ENCODE assay signal across 15 cellular contexts in the genomic region with DNA sequence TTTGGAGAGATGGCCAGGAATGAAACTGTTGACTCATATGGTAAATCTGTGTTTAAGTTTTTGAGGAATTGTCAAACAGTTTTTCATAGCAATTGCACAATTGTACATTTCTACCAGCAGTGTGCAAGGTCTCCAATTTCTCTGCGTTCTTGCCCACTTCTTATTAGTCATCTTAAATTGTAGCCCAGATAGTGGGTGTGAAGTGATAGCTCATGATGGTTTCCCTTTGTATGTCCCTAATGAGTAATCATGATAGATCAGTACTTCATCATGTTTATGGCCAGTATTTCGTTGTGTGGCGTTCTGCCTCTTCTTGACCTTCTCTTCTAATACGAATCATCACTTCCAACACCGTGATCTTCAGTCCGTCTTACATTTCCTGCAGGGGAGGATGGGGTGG.
A peak's percentile ranks its signal among the peaks of the same experiment; 100 is the strongest.
DNase-seq lines count a peak whose midpoint lies in the region; ATAC-seq and TF ChIP-seq lines count a peak whose summit lies in the region.
"Had no signal": no experiment of that assay in that cellular context is flagged by ENCODE, and none has a peak within 500 bp of the region (broad histone marks: within the 10 kb centered on the region; RNA-seq: fewer than 3 reads in every experiment).

No MANE protein-coding gene starts in this region.

- DNase-seq in MCF 10A (ENCODE audit: unreplicated experiment) (peak; percentile 85), breast epithelium (ENCODE audit: low spot score in 2 of 2) (no peak), amniotic epithelial cell (ENCODE audit: low read depth) (peak; percentile 93), fibroblast of villous mesenchyme (ENCODE audit: low read depth) (peak; percentile 95), stromal cell of bone marrow (ENCODE audit: low read depth) (peak; percentile 82), cerebellar nuclear complex (lab: John Stamatoyannopoulos, UW) (no peak)
- DNase-seq in stimulated activated CD4-positive, alpha-beta T cell treated with anti-CD3 and anti-CD28 coated beads, Interleukin-12 subunit alpha, Interleukin-12 subunit beta, amount 100 ng/mL, for 4 hours, result no peak
- DNase-seq: activated gamma-delta T cell treated with Interleukin-2 at 50 U/mL for 16 hours, NCI-H2029 treated with DMSO at 0.1 percent for 48 hours, ovary, SIG-M5, tibial artery had no signal

- no peaks in the 10 kb centered on the region for H3K27me3 Mint-ChIP-seq in MCF 10A (ENCODE audit: insufficient read depth, unreplicated experiment)
- H3K27me3 Mint-ChIP-seq: central memory CD8-positive, alpha-beta T cell had no signal

- no peak for TF ChIP-seq POLR2A in breast epithelium (IDR thresholded peaks at IDR 0.05)

- peak overlapping the region; percentile 21 for H3K27ac Mint-ChIP-seq in MCF 10A (ENCODE audit: low read depth, unreplicated experiment)
- H3K27ac Mint-ChIP-seq: mesothelial cell of epicardium had no signal

- no peaks in the 10 kb centered on the region for H3K9me3 ChIP-seq in breast epithelium
- H3K9me3 ChIP-seq: ovary, tibial artery had no signal

- no peak for ATAC-seq in HG02623 (IDR thresholded peaks at IDR 0.05; ENCODE audit: unreplicated experiment)

- peaks cover 16% of the 10 kb centered on the region for H3K4me1 Mint-ChIP-seq in MCF 10A (ENCODE audit: insufficient read depth, unreplicated experiment)
- H3K4me1 Mint-ChIP-seq: central memory CD8-positive, alpha-beta T cell had no signal

- no TSS peak for BruUV-seq in MCF 10A (replicated peaks; lab: Mats Ljungman, UMichigan)

- CTCF ChIA-PET in MCF 10A (lab: Yijun Ruan, JAX), result no interaction called here

- no peaks in the 10 kb centered on the region for H3K4me1 ChIP-seq in breast epithelium
- H3K4me1 ChIP-seq: tibial artery had no signal

- TF ChIP-seq CTCF in MCF 10A (IDR thresholded peaks at IDR 0.05; ENCODE audit: unreplicated experiment), result no peak
- TF ChIP-seq CTCF in breast epithelium (IDR thresholded peaks at IDR 0.05), result no peak
- TF ChIP-seq CTCF in fibroblast of villous mesenchyme (IDR thresholded peaks at IDR 0.05; ENCODE audit: insufficient read depth, low read depth, low read length), result no peak

- no peak overlapping the region for H3K27ac ChIP-seq in breast epithelium
- H3K27ac ChIP-seq: ovary, tibial artery had no signal

- intact Hi-C loops in MCF 10A (cut with micrococcal nuclease), result loop anchor here (5.0 to 10.0 kb wide), 2 partner anchors 111 to 137 kb away; partner anchors contain the start of gene DOCK1
- intact Hi-C loops in breast epithelium (cut with DNase I; ENCODE audit: low total_unique reads), result no loop called here

- no peak overlapping the region for H3K4me3 ChIP-seq in breast epithelium
- H3K4me3 ChIP-seq in fibroblast of villous mesenchyme (ENCODE audit: low read depth, low read length), result no peak overlapping the region
- H3K4me3 ChIP-seq: ovary, tibial artery had no signal

- H3K4me3 Mint-ChIP-seq in MCF 10A (ENCODE audit: unreplicated experiment), result peak overlapping the region; percentile 6
- H3K4me3 Mint-ChIP-seq: central memory CD8-positive, alpha-beta T cell; mesothelial cell of epicardium had no signal

- no peaks in the 10 kb centered on the region for H3K27me3 ChIP-seq in breast epithelium
- H3K27me3 ChIP-seq: ovary, tibial artery had no signal

- POLR2A ChIA-PET in MCF 10A (lab: Yijun Ruan, JAX), result interaction anchor here (0.7 kb wide), 1 partner anchor 188 kb away, joined by 3 read pairs; no protein-coding TSS in a partner anchor

- H3K36me3 Mint-ChIP-seq in MCF 10A (ENCODE audit: insufficient read depth, unreplicated experiment), result peaks cover 83% of the 10 kb centered on the region

- H3K9me3 Mint-ChIP-seq in MCF 10A (ENCODE audit: unreplicated experiment), result no peaks in the 10 kb centered on the region
- H3K9me3 Mint-ChIP-seq: central memory CD8-positive, alpha-beta T cell; mesothelial cell of epicardium had no signal

- peaks cover 7% of the 10 kb centered on the region for H3K36me3 ChIP-seq in breast epithelium
- H3K36me3 ChIP-seq: ovary had no signal

Comparison
In these comparisons a context has a peak if more than half of its experiments do, and no peak if none do; other contexts are left out.
1. DNase-seq: peak in MCF 10A (single experiment), amniotic epithelial cell (single experiment), fibroblast of villous mesenchyme (single experiment) and stromal cell of bone marrow (single experiment); none in breast epithelium (0 of 2), cerebellar nuclear complex (0 of 2) and stimulated activated CD4-positive, alpha-beta T cell treated with anti-CD3 and anti-CD28 coated beads, Interleukin-12 subunit alpha, Interleukin-12 subunit beta, amount 100 ng/mL, for 4 hours (single experiment).